In genomic region chr5:151141535-151141934, GRCh38 we compare ENCODE assay signal across 8 cellular contexts. TPM values are rescaled to one million over a fixed set of nuclear protein-coding genes. Genes with fewer than 3 reads are reported as not detected.
DNase-seq lines count a peak whose midpoint lies in the region; ATAC-seq and TF ChIP-seq lines count a peak whose summit lies in the region.

No MANE protein-coding gene starts in this region.

- H3K4me1 ChIP-seq in right atrium auricular region, result peaks cover 0 to 55% of the 10 kb centered on the region in 2 donors

- peak overlapping the region; percentile 61 to 70 for H3K27ac ChIP-seq in right atrium auricular region

- no peak overlapping the region for H3K4me3 ChIP-seq in right atrium auricular region

- H3K27me3 ChIP-seq in right atrium auricular region, result no peaks in the 10 kb centered on the region

- H3K27me3 Mint-ChIP-seq in stimulated activated naive B cell treated with anti-CD40 and anti-IgM and Interleukin-4, amounts not matched to agents 10 μg/mL and 1 μg/mL and 100 μg/mL, for 72 hours, result no peaks in the 10 kb centered on the region

- no peaks in the 10 kb centered on the region for H3K9me3 ChIP-seq in right atrium auricular region

- DNase-seq in activated T-cell treated with anti-CD3 and anti-CD28 coated beads for 1 hour (ENCODE audit: low read depth) (peak; percentile 46), right atrium auricular region (ENCODE audit: low spot score) (no peak), NCI-H524 treated with DMSO at 0.1 percent for 48 hours (lab: John Stamatoyannopoulos, UW) (no peak), AML-193 (lab: John Stamatoyannopoulos, UW) (no peak), NK-92 (lab: John Stamatoyannopoulos, UW; ENCODE audit: unreplicated experiment) (no peak)
- DNase-seq in stimulated activated naive B cell treated with anti-CD40 and anti-IgM and Interleukin-4, amounts not matched to agents 10 μg/mL and 1 μg/mL and 100 μg/mL, for 72 hours, result peak; percentile 70

- peaks cover 47% of the 10 kb centered on the region for H3K36me3 ChIP-seq in right atrium auricular region

- TF ChIP-seq CTCF in right atrium auricular region (IDR thresholded peaks at IDR 0.05), result no peak

- H3K36me3 Mint-ChIP-seq in stimulated activated naive B cell treated with anti-CD40 and anti-IgM and Interleukin-4, amounts not matched to agents 10 μg/mL and 1 μg/mL and 100 μg/mL, for 72 hours, result peaks cover 60 to 84% of the 10 kb centered on the region in 2 donors

- peak overlapping the region; percentile 84 to 89 for H3K4me3 Mint-ChIP-seq in stimulated activated naive B cell treated with anti-CD40 and anti-IgM and Interleukin-4, amounts not matched to agents 10 μg/mL and 1 μg/mL and 100 μg/mL, for 72 hours

- peaks cover 76 to 87% of the 10 kb centered on the region in 2 donors for H3K4me1 Mint-ChIP-seq in stimulated activated naive B cell treated with anti-CD40 and anti-IgM and Interleukin-4, amounts not matched to agents 10 μg/mL and 1 μg/mL and 100 μg/mL, for 72 hours

- peak overlapping the region; percentile 83 for H3K27ac Mint-ChIP-seq in stimulated activated naive B cell treated with anti-CD40 and anti-IgM and Interleukin-4, amounts not matched to agents 10 μg/mL and 1 μg/mL and 100 μg/mL, for 72 hours

- no peaks in the 10 kb centered on the region for H3K9me3 Mint-ChIP-seq in stimulated activated naive B cell treated with anti-CD40 and anti-IgM and Interleukin-4, amounts not matched to agents 10 μg/mL and 1 μg/mL and 100 μg/mL, for 72 hours

- ATAC-seq in GM19328 (IDR thresholded peaks at IDR 0.05; ENCODE audit: unreplicated experiment) (peak; percentile 76), HG03196 (IDR thresholded peaks at IDR 0.05; ENCODE audit: unreplicated experiment) (peak; percentile 89)
- ATAC-seq in stimulated activated naive B cell treated with anti-CD40 and anti-IgM and Interleukin-4, amounts not matched to agents 10 μg/mL and 1 μg/mL and 100 μg/mL, for 72 hours (replicated peaks), result peak; percentile 96 to 97

RNA-seq across cellular contexts. Expression of gene ANXA6, which starts 16.0 kb away (rescaled TPM):
- 100 to 1,000 TPM; 164 to 165 TPM for total RNA-seq in right atrium auricular region

Comparison
In these comparisons a context has a peak if more than half of its experiments do, and no peak if none do; other contexts are left out.
1. DNase-seq: peak in activated T-cell treated with anti-CD3 and anti-CD28 coated beads for 1 hour (single experiment) and stimulated activated naive B cell treated with anti-CD40 and anti-IgM and Interleukin-4, amounts not matched to agents 10 μg/mL and 1 μg/mL and 100 μg/mL, for 72 hours (single experiment); none in right atrium auricular region (single experiment), NCI-H524 treated with DMSO at 0.1 percent for 48 hours (single experiment), AML-193 (0 of 2) and NK-92 (single experiment).
2. Peak in every context shown above with its lines, with median percentiles within 50 percentile points of each other: ATAC-seq.